Comparison of ENCODE assay signal across 21 cellular contexts in genomic region chr2:102401868-102402267, GRCh38. TPM values are rescaled to one million over a fixed set of nuclear protein-coding genes. Genes with fewer than 3 reads are reported as not detected.
DNase-seq lines count a peak whose midpoint lies in the region; ATAC-seq and TF ChIP-seq lines count a peak whose summit lies in the region.
"Had no signal": no experiment of that assay in that cellular context is flagged by ENCODE, and none has a peak within 500 bp of the region (broad histone marks: within the 10 kb centered on the region; RNA-seq: fewer than 3 reads in every experiment).

No MANE protein-coding gene starts in this region.

- H3K9me3 Mint-ChIP-seq in activated CD4-positive, alpha-beta T cell treated with anti-CD3 and anti-CD28 coated beads, Interleukin-2, amount 10 ng/mL, durations not matched to agents 24 days and 14 days, result peaks cover 4% of the 10 kb centered on the region
- no peaks in the 10 kb centered on the region for H3K9me3 Mint-ChIP-seq in natural killer cell
- H3K9me3 Mint-ChIP-seq: CD14-positive monocyte; CD4-positive, alpha-beta memory T cell had no signal

- no peaks in the 10 kb centered on the region for H3K4me1 ChIP-seq in HAP-1
- H3K4me1 ChIP-seq: BE2C; BLaER1 treated with 17β-estradiol and CSF1 and Interleukin-3, amounts not matched to agents 10 nM and 100 nM had no signal

- peaks cover 30% of the 10 kb centered on the region for H3K4me1 Mint-ChIP-seq in activated CD4-positive, alpha-beta T cell treated with anti-CD3 and anti-CD28 coated beads, Interleukin-2, amount 10 ng/mL, durations not matched to agents 24 days and 14 days
- H3K4me1 Mint-ChIP-seq in T-helper 17 cell, result peaks cover 15% of the 10 kb centered on the region
- H3K4me1 Mint-ChIP-seq in natural killer cell, result peaks cover 32 to 41% of the 10 kb centered on the region in 2 donors

- peaks cover 17% of the 10 kb centered on the region for H3K36me3 Mint-ChIP-seq in activated CD4-positive, alpha-beta T cell treated with anti-CD3 and anti-CD28 coated beads, Interleukin-2, amount 10 ng/mL, durations not matched to agents 24 days and 14 days (ENCODE audit: low read depth)
- H3K36me3 Mint-ChIP-seq in T-helper 17 cell (ENCODE audit: low read depth), result no peaks in the 10 kb centered on the region
- no peaks in the 10 kb centered on the region for H3K36me3 Mint-ChIP-seq in natural killer cell
- H3K36me3 Mint-ChIP-seq: CD14-positive monocyte; CD4-positive, alpha-beta memory T cell had no signal

- no peak overlapping the region for H3K4me3 ChIP-seq in HAP-1
- H3K4me3 ChIP-seq: BLaER1 treated with 17β-estradiol and CSF1 and Interleukin-3, amounts not matched to agents 10 nM and 100 nM; GM23248 had no signal

- H3K27me3 Mint-ChIP-seq in activated CD4-positive, alpha-beta T cell treated with anti-CD3 and anti-CD28 coated beads, Interleukin-2, amount 10 ng/mL, durations not matched to agents 24 days and 14 days, result no peaks in the 10 kb centered on the region
- no peaks in the 10 kb centered on the region for H3K27me3 Mint-ChIP-seq in T-helper 17 cell
- no peaks in the 10 kb centered on the region for H3K27me3 Mint-ChIP-seq in natural killer cell (ENCODE audit: low read depth in 2 of 2)
- H3K27me3 Mint-ChIP-seq: CD4-positive, alpha-beta memory T cell had no signal

- no peak for TF ChIP-seq CTCF in natural killer cell (IDR thresholded peaks at IDR 0.05)

- H3K9me3 ChIP-seq in T-helper 17 cell (ENCODE audit: control insufficient read depth, low read length, poor library complexity, severe bottlenecking) (no peaks in the 10 kb centered on the region), HAP-1 (no peaks in the 10 kb centered on the region)
- H3K9me3 ChIP-seq: BE2C; BLaER1 treated with 17β-estradiol and CSF1 and Interleukin-3, amounts not matched to agents 10 nM and 100 nM had no signal

- no peak overlapping the region for H3K4me3 Mint-ChIP-seq in activated CD4-positive, alpha-beta T cell treated with anti-CD3 and anti-CD28 coated beads, Interleukin-2, amount 10 ng/mL, durations not matched to agents 24 days and 14 days
- no peak overlapping the region for H3K4me3 Mint-ChIP-seq in T-helper 17 cell
- H3K4me3 Mint-ChIP-seq in natural killer cell, result no peak overlapping the region
- H3K4me3 Mint-ChIP-seq: CD14-positive monocyte; CD4-positive, alpha-beta memory T cell had no signal

- DNase-seq in activated CD4-positive, alpha-beta T cell treated with anti-CD3 and anti-CD28 coated beads, Interleukin-2, amount 10 ng/mL, durations not matched to agents 24 days and 14 days, result no peak
- no peak for DNase-seq in activated CD4-positive, alpha-beta T cell treated with anti-CD3 and anti-CD28 coated beads, Interleukin-2, amount 50 U/mL, for 48 hours
- DNase-seq in T-helper 17 cell (no peak), natural killer cell (no peak), HAP-1 (ENCODE audit: low spot score in 2 of 2) (no peak), T1000 (lab: John Stamatoyannopoulos, UW) (no peak)
- DNase-seq: AML-193; BE2C; Calu3; CD4-positive, alpha-beta memory T cell; COR-L47; DMS53; DMS79 treated with DMSO at 0.1 percent for 48 hours; H7 had no signal

- H3K27me3 ChIP-seq in HAP-1 (ENCODE audit: low read depth), result no peaks in the 10 kb centered on the region
- H3K27me3 ChIP-seq: BE2C; BLaER1 treated with 17β-estradiol and CSF1 and Interleukin-3, amounts not matched to agents 10 nM and 100 nM had no signal

- intact Hi-C loops in activated CD4-positive, alpha-beta T cell treated with anti-CD3 and anti-CD28 coated beads, Interleukin-2, amount 10 ng/mL, durations not matched to agents 24 days and 14 days (cut with micrococcal nuclease), result no loop called here
- intact Hi-C loops in natural killer cell (cut with micrococcal nuclease), result no loop called here

- in situ Hi-C loops in HAP-1 (cut with MboI; ENCODE audit: low sequenced_read_pairs), result no loop called here

- H3K36me3 ChIP-seq in HAP-1 (replicated peaks), result no peaks in the 10 kb centered on the region
- H3K36me3 ChIP-seq: BE2C; BLaER1 treated with 17β-estradiol and CSF1 and Interleukin-3, amounts not matched to agents 10 nM and 100 nM had no signal

- peak overlapping the region; percentile 43 for H3K27ac Mint-ChIP-seq in activated CD4-positive, alpha-beta T cell treated with anti-CD3 and anti-CD28 coated beads, Interleukin-2, amount 10 ng/mL, durations not matched to agents 24 days and 14 days
- H3K27ac Mint-ChIP-seq in T-helper 17 cell, result peak overlapping the region; percentile 39
- peak overlapping the region; percentile 15 to 69 for H3K27ac Mint-ChIP-seq in natural killer cell
- H3K27ac Mint-ChIP-seq: CD14-positive monocyte had no signal

- ATAC-seq in T-helper 17 cell (no peak), natural killer cell (no peak), HG03442 (IDR thresholded peaks at IDR 0.05; ENCODE audit: unreplicated experiment) (no peak)
- ATAC-seq: HCT116 had no signal

RNA-seq across cellular contexts. Expression of gene IL18RAP, which starts 21.1 kb away (rescaled TPM):
- 15.0 and 16.9 TPM in 2 replicates for total RNA-seq in activated CD4-positive, alpha-beta T cell treated with anti-CD3 and anti-CD28 coated beads, Interleukin-2, amount 10 ng/mL, durations not matched to agents 24 days and 14 days
- total RNA-seq in T-helper 17 cell (1 to 10 TPM; 6.0 to 8.8 TPM), natural killer cell (100 to 1,000 TPM; 136 to 309 (median 203) TPM)
- total RNA-seq: Calu3, Daoy, GM23248, H1, H7 had no signal

RNA-seq across cellular contexts. Expression of gene IL18R1, which starts 46.3 kb away (rescaled TPM):
- 41.7 and 50.2 TPM in 2 replicates for total RNA-seq in activated CD4-positive, alpha-beta T cell treated with anti-CD3 and anti-CD28 coated beads, Interleukin-2, amount 10 ng/mL, durations not matched to agents 24 days and 14 days
- total RNA-seq in T-helper 17 cell (10 to 100 TPM; 17.4 to 31.7 TPM), natural killer cell (10 to 100 TPM; 42.9 to 58.8 (median 46.7) TPM)
